ENCODE assay signal across 1 cellular context in genomic region chr4:97646997-97647396, GRCh38.
TF ChIP-seq lines count a peak whose summit lies in the region.

No MANE protein-coding gene starts in this region.

TF ChIP-seq in WTC11, 78 proteins besides CTCF, POLR2A, EP300 and RAD21 (continued from another document):
- TF ChIP-seq ETV6 (CRISPR knock-in tag; IDR thresholded peaks at IDR 0.05) (no peak), ATF6 (CRISPR knock-in tag; IDR thresholded peaks at IDR 0.05) (no peak), CBFB (CRISPR knock-in tag; IDR thresholded peaks at IDR 0.05; ENCODE audit: low read depth) (no peak), TEAD1 (CRISPR knock-in tag; IDR thresholded peaks at IDR 0.05) (no peak), ZNF425 (CRISPR knock-in tag; conservative IDR thresholded peaks at IDR 0.05) (no peak), CREM (CRISPR knock-in tag; IDR thresholded peaks at IDR 0.05) (no peak), ATF3 (CRISPR knock-in tag; conservative IDR thresholded peaks at IDR 0.05) (no peak)
